Comparison of ENCODE assay signal across 1 cellular context in the genomic region with DNA sequence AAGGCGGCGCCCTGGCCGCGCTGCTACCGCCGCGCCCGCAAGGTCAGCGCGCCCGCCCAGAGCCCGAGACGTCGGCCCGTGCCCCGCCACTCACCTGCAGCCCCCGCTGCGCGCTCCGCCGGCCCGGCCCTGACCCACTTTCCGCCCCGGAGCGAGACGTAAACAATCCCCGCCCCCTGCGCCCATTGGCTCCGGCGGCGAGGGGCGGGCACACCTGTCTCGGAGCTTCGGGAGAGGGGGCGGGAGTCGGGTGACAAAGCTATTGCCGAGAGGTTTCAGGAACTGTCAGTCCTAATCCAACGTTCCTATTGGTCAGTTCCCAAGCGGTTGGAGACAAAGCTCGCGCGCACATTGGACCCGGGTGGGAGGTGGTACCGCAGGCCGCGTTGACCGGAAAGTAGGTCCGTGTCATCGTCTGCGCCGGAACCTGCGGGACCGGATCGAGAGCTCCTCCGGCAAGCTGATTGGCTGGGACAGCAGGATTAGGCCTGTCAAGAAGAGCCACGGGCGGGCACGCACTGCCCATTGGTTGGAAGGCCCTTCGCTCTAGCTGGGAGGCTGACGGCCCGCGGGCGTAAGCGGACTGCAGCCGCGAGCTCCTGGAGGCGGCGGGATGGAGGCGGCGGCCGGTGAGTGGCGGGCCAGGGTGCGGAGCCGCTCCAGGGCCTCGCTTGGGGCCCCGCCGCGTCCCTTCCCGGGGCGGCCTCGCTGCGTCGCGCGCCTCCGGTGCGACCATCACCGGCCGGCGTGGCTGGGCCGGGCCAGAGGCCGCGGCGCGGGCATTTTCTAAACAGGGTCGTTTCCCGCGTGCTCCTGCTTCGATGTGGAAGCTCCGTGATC.
TF ChIP-seq lines count a peak whose summit lies in the region.

A gene with protein sequence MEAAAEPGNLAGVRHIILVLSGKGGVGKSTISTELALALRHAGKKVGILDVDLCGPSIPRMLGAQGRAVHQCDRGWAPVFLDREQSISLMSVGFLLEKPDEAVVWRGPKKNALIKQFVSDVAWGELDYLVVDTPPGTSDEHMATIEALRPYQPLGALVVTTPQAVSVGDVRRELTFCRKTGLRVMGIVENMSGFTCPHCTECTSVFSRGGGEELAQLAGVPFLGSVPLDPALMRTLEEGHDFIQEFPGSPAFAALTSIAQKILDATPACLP (plus strand): TSS at position 553 of the 840 bp plus-strand sequence. CDS start 61 bp downstream, at position 614.
A gene (minus strand): TSS at position 164 of the 840 bp plus-strand sequence. CDS start 1,088 bp downstream, outside the sequence.

TF ChIP-seq in SK-N-SH, 30 proteins besides CTCF, POLR2A, EP300 and RAD21 (continued from another document):
- TF ChIP-seq RFX5 (IDR thresholded peaks at IDR 0.05; ENCODE audit: low read length) (peak; percentile 62; the same call in 1 of the 2 replicates), FOXJ3 (CRISPR knock-in tag; IDR thresholded peaks at IDR 0.05) (0 out of 2 replicates have a peak, but pooled peaks have one; percentile 27), FOXM1 (IDR thresholded peaks at IDR 0.05; ENCODE audit: low read depth) (no peak), ELF1 (IDR thresholded peaks at IDR 0.05) (peak; percentile 86), GABPA (IDR thresholded peaks at IDR 0.05; ENCODE audit: low read depth) (peak; percentile 99), EZH2phosphoT487 (IDR thresholded peaks at IDR 0.05; ENCODE audit: borderline replicate concordance, low read depth) (no peak), YY1 (IDR thresholded peaks at IDR 0.05; ENCODE audit: low read depth) (no peak), MEF2A (IDR thresholded peaks at IDR 0.05; ENCODE audit: borderline replicate concordance, low read depth) (no peak), SIN3A (IDR thresholded peaks at IDR 0.05; ENCODE audit: borderline replicate concordance, low read depth, low read length) (peak; percentile 90), TCF12 (IDR thresholded peaks at IDR 0.05) (no peak), MXI1 (IDR thresholded peaks at IDR 0.05; ENCODE audit: low read depth, low read length) (peak; percentile 57), JUND (IDR thresholded peaks at IDR 0.05) (no peak), TEAD4 (IDR thresholded peaks at IDR 0.05; ENCODE audit: borderline replicate concordance, insufficient read depth) (no peak), NFIC (IDR thresholded peaks at IDR 0.05; ENCODE audit: borderline replicate concordance) (no peak), POLR2AphosphoS5 (IDR thresholded peaks at IDR 0.05; ENCODE audit: low read depth, low read length) (no peak; the same call in 1 of the 2 replicates), RXRA (IDR thresholded peaks at IDR 0.05; ENCODE audit: borderline replicate concordance, low read depth) (no peak), NRF1 (IDR thresholded peaks at IDR 0.05; ENCODE audit: low read depth, low read length) (0 out of 2 replicates have a peak, but pooled peaks have one; percentile 2), GATA2 (CRISPR knock-in tag; IDR thresholded peaks at IDR 0.05) (no peak), RCOR1 (IDR thresholded peaks at IDR 0.05; ENCODE audit: low read length) (no peak)
- TF ChIP-seq, protein P1, sequence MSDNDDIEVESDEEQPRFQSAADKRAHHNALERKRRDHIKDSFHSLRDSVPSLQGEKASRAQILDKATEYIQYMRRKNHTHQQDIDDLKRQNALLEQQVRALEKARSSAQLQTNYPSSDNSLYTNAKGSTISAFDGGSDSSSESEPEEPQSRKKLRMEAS (IDR thresholded peaks at IDR 0.05; ENCODE audit: low read depth): peak; percentile 79
- TF ChIP-seq, protein P2, sequence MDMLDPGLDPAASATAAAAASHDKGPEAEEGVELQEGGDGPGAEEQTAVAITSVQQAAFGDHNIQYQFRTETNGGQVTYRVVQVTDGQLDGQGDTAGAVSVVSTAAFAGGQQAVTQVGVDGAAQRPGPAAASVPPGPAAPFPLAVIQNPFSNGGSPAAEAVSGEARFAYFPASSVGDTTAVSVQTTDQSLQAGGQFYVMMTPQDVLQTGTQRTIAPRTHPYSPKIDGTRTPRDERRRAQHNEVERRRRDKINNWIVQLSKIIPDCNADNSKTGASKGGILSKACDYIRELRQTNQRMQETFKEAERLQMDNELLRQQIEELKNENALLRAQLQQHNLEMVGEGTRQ (IDR thresholded peaks at IDR 0.05; ENCODE audit: borderline replicate concordance, low read depth, low read length): no peak
- TF ChIP-seq, protein P3, sequence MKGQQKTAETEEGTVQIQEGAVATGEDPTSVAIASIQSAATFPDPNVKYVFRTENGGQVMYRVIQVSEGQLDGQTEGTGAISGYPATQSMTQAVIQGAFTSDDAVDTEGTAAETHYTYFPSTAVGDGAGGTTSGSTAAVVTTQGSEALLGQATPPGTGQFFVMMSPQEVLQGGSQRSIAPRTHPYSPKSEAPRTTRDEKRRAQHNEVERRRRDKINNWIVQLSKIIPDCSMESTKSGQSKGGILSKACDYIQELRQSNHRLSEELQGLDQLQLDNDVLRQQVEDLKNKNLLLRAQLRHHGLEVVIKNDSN (IDR thresholded peaks at IDR 0.05; ENCODE audit: borderline replicate concordance, low read depth): no peak
- TF ChIP-seq, protein P4, sequence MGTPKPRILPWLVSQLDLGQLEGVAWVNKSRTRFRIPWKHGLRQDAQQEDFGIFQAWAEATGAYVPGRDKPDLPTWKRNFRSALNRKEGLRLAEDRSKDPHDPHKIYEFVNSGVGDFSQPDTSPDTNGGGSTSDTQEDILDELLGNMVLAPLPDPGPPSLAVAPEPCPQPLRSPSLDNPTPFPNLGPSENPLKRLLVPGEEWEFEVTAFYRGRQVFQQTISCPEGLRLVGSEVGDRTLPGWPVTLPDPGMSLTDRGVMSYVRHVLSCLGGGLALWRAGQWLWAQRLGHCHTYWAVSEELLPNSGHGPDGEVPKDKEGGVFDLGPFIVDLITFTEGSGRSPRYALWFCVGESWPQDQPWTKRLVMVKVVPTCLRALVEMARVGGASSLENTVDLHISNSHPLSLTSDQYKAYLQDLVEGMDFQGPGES (IDR thresholded peaks at IDR 0.05; ENCODE audit: low read depth, low read length): peak; percentile 78
- TF ChIP-seq, protein P5, sequence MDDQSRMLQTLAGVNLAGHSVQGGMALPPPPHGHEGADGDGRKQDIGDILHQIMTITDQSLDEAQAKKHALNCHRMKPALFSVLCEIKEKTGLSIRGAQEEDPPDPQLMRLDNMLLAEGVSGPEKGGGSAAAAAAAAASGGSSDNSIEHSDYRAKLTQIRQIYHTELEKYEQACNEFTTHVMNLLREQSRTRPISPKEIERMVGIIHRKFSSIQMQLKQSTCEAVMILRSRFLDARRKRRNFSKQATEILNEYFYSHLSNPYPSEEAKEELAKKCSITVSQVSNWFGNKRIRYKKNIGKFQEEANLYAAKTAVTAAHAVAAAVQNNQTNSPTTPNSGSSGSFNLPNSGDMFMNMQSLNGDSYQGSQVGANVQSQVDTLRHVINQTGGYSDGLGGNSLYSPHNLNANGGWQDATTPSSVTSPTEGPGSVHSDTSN (IDR thresholded peaks at IDR 0.05): peak; percentile 98
